17 cellular contexts compared by ENCODE assay signal in genomic region chr11:33490842-33491370, GRCh38.
DNase-seq lines count a peak whose midpoint lies in the region; ATAC-seq and TF ChIP-seq lines count a peak whose summit lies in the region.
"Had no signal": no experiment of that assay in that cellular context is flagged by ENCODE, and none has a peak within 500 bp of the region (broad histone marks: within the 10 kb centered on the region; RNA-seq: fewer than 3 reads in every experiment).

No MANE protein-coding gene starts in this region.

- POLR2A ChIA-PET in A673 (lab: Charles Lee; ENCODE audit: low non-redundant PET), result interaction anchor here (0.7 kb wide), 1 partner anchor 338 kb away, joined by 4 read pairs; no protein-coding TSS in a partner anchor

- H3K4me3 ChIP-seq in A673 (ENCODE audit: low read depth, low read length, poor library complexity, severe bottlenecking) (no peak overlapping the region), GM12865 (ENCODE audit: low read depth, low read length) (no peak overlapping the region), adrenal gland (no peak overlapping the region), MG63 (no peak overlapping the region)
- H3K4me3 ChIP-seq: A549 had no signal

- 73 to 77% (median 76%) methylated on average over 3 of the region's 3 CpGs for WGBS in adrenal gland, 4 donors

- no peak overlapping the region for H3K27ac ChIP-seq in A673 (ENCODE audit: low read depth, low read length, poor library complexity, severe bottlenecking)
- no peak overlapping the region for H3K27ac ChIP-seq in adrenal gland
- H3K27ac ChIP-seq: A549, KMS-11 had no signal

- ATAC-seq in GM18498 (IDR thresholded peaks at IDR 0.05; ENCODE audit: unreplicated experiment), result no peak
- ATAC-seq: A549, HepG2 had no signal

- intact Hi-C loops in A673 (cut with micrococcal nuclease; ENCODE audit: unreplicated experiment), result no loop called here
- intact Hi-C loops in adrenal gland (cut with DNase I), result no loop called here

- H3K4me1 ChIP-seq in A673 (ENCODE audit: insufficient read depth, low read length, poor library complexity, severe bottlenecking), result no peaks in the 10 kb centered on the region
- no peaks in the 10 kb centered on the region for H3K4me1 ChIP-seq in adrenal gland (replicated peaks in 1 of 2)
- H3K4me1 ChIP-seq: A549 had no signal

- TF ChIP-seq CTCF in A673 (conservative IDR thresholded peaks at IDR 0.05; ENCODE audit: low read depth, low read length) (no peak), GM12865 (IDR thresholded peaks at IDR 0.05; ENCODE audit: insufficient read depth, low read depth, low read length, missing control alignments) (no peak), adrenal gland (IDR thresholded peaks at IDR 0.05) (no peak)

- CTCF ChIA-PET in A673 (lab: Charles Lee), result interaction anchor here (0.7 kb wide), 1 partner anchor 498 kb away, joined by 4 read pairs; no protein-coding TSS in a partner anchor

- H3K9me3 ChIP-seq in A673 (ENCODE audit: low read depth, low read length, poor library complexity, severe bottlenecking) (no peaks in the 10 kb centered on the region), adrenal gland (replicated peaks in 1 of 3) (no peaks in the 10 kb centered on the region), MG63 (no peaks in the 10 kb centered on the region)
- H3K9me3 ChIP-seq: A549 had no signal

- DNase-seq in A673 (ENCODE audit: low spot score), result peak; percentile 18
- peak; percentile 21 for DNase-seq in GM12865 (ENCODE audit: low read depth)
- DNase-seq in NCI-H69 (lab: John Stamatoyannopoulos, UW), result peak; percentile 48
- DNase-seq in fibroblast of peridontal ligament (ENCODE audit: extremely low read depth), result peak; percentile 10
- DNase-seq in adrenal gland, result no peak
- no peak for DNase-seq in MG63
- DNase-seq: C1 segment of cervical spinal cord, GOT3, MM.1S, NCI-H1092 treated with DMSO at 0.1 percent for 48 hours, NCI-H187, NCI-H774, SHP77 treated with DMSO at 0.1 percent for 48 hours had no signal

- TF ChIP-seq POLR2A in adrenal gland (IDR thresholded peaks at IDR 0.05), result no peak

- no TSS peak for BruUV-seq in A673 (replicated peaks; lab: Mats Ljungman, UMichigan)

- H3K36me3 ChIP-seq in A673 (ENCODE audit: insufficient read depth, low read length, poor library complexity, severe bottlenecking) (no peaks in the 10 kb centered on the region), adrenal gland (replicated peaks in 1 of 2) (no peaks in the 10 kb centered on the region), MG63 (no peaks in the 10 kb centered on the region)

- peaks cover 42% of the 10 kb centered on the region for H3K27me3 ChIP-seq in A673 (replicated peaks; ENCODE audit: insufficient read depth, low read depth, low read length, poor library complexity)
- H3K27me3 ChIP-seq in adrenal gland, result no peaks in the 10 kb centered on the region
- H3K27me3 ChIP-seq in MG63, result peaks cover 11% of the 10 kb centered on the region; the same call in 1 of the 2 replicates

Comparison
In these comparisons a context has a peak if more than half of its experiments do, and no peak if none do; other contexts are left out.
1. DNase-seq: peak in A673 (single experiment), GM12865 (single experiment), NCI-H69 (single experiment) and fibroblast of peridontal ligament (single experiment); none in adrenal gland (0 of 7) and MG63 (single experiment).